In genomic region chr1:85934531-85934930, GRCh38 we compare ENCODE assay signal across 27 cellular contexts.
"Had no signal": no experiment of that assay in that cellular context is flagged by ENCODE, and none has a peak within 500 bp of the region (broad histone marks: within the 10 kb centered on the region; RNA-seq: fewer than 3 reads in every experiment).

No MANE protein-coding gene starts in this region.

- H3K36me3 ChIP-seq: esophagus muscularis mucosa, gastrocnemius medialis, pancreas, prostate gland, sigmoid colon, thyroid gland, upper lobe of left lung, vagina had no signal

- H3K27me3 ChIP-seq: esophagus muscularis mucosa, gastrocnemius medialis, pancreas, sigmoid colon, thyroid gland, upper lobe of left lung, vagina had no signal

- H3K9me3 ChIP-seq: esophagus muscularis mucosa, gastrocnemius medialis, pancreas, prostate gland, sigmoid colon, thyroid gland, upper lobe of left lung, vagina had no signal

- H3K4me3 ChIP-seq: esophagus muscularis mucosa, gastrocnemius medialis, pancreas, prostate gland, sigmoid colon, thyroid gland, upper lobe of left lung, vagina had no signal

- H3K4me1 ChIP-seq: gastrocnemius medialis, pancreas, prostate gland, sigmoid colon, thyroid gland, upper lobe of left lung, vagina had no signal

- ATAC-seq: activated CD8-positive, alpha-beta T cell treated with anti-CD3 and anti-CD28 coated beads for 36 hours; gastrocnemius medialis; naive thymus-derived CD8-positive, alpha-beta T cell; stimulated activated memory B cell treated with anti-CD40 and anti-IgM and Interleukin-4, amounts not matched to agents 10 μg/mL and 1 μg/mL and 100 μg/mL, for 72 hours; stimulated activated naive CD8-positive, alpha-beta T cell treated with anti-CD3 and anti-CD28 coated beads, Interleukin-15, amount 100 ng/mL, for 72 hours had no signal

- DNase-seq: activated B cell treated with CpG ODN at 0.5 μM for 24 hours; activated CD4-positive, alpha-beta T cell treated with anti-CD3 and anti-CD28 coated beads, Interleukin-2, amount 50 U/mL, for 1 hour; activated CD8-positive, alpha-beta T cell treated with anti-CD3 and anti-CD28 coated beads for 36 hours; activated T-cell treated with anti-CD3 and anti-CD28 coated beads, Interleukin-2, amount 50 U/mL, for 48 hours; anterior cingulate cortex; dermis blood vessel endothelial cell; effector CD4-positive, alpha-beta T cell; gastrocnemius medialis; glutamatergic neuron; left cardiac atrium; midbrain; naive thymus-derived CD8-positive, alpha-beta T cell; nucleus accumbens; pancreas; retina; sigmoid colon; small intestine; stimulated activated CD4-positive, alpha-beta T cell treated with anti-CD3 and anti-CD28 coated beads, Interleukin-1b, Interleukin-23, amount 100 ng/mL, for 48 hours; stimulated activated CD4-positive, alpha-beta T cell treated with anti-CD3 and anti-CD28 coated beads, Interleukin-4, amount 100 ng/mL, for 4 hours; stimulated activated CD8-positive, alpha-beta memory T cell treated with anti-CD3 and anti-CD28 coated beads, Interleukin-4, amount 100 ng/mL, for 48 hours; stimulated activated naive CD8-positive, alpha-beta T cell treated with anti-CD3 and anti-CD28 coated beads, Interleukin-15, amount 100 ng/mL, for 72 hours; thyroid gland; upper lobe of left lung had no signal
